ENCODE assay signal across 8 cellular contexts in genomic region chr5:172903790-172904189, GRCh38. TPM values are rescaled to one million over a fixed set of nuclear protein-coding genes. Genes with fewer than 3 reads are reported as not detected.
A peak's percentile ranks its signal among the peaks of the same experiment; 100 is the strongest.
DNase-seq lines count a peak whose midpoint lies in the region; ATAC-seq and TF ChIP-seq lines count a peak whose summit lies in the region.

No MANE protein-coding gene starts in this region.

- H3K4me1 Mint-ChIP-seq in activated T-cell treated with anti-CD3 and anti-CD28 coated beads, Interleukin-2, amount 50 U/mL, for 24 hours (ENCODE audit: low read depth), result peaks cover 7% of the 10 kb centered on the region

- no peaks in the 10 kb centered on the region for H3K27me3 ChIP-seq in mesenchymal stem cell (ENCODE audit: control insufficient read depth in 1 of 2, insufficient read depth in 1 of 2, low read length in 2 of 2)
- H3K27me3 ChIP-seq in vagina, result no peaks in the 10 kb centered on the region

- H3K27ac Mint-ChIP-seq in activated T-cell treated with anti-CD3 and anti-CD28 coated beads, Interleukin-2, amount 50 U/mL, for 24 hours, result peak overlapping the region; percentile 3

- 43% methylated on average over 3 of the region's 4 CpGs for WGBS in mesenchymal stem cell

- no peak overlapping the region for H2BK15ac ChIP-seq in mesenchymal stem cell (ENCODE audit: low read depth, poor library complexity, severe bottlenecking)

- peak overlapping the region; percentile 87 for H2AK5ac ChIP-seq in mesenchymal stem cell (ENCODE audit: low read length, severe bottlenecking)

- peak overlapping the region; percentile 21 to 84 for H2BK12ac ChIP-seq in mesenchymal stem cell (ENCODE audit: low read length in 2 of 2)

- TF ChIP-seq CTCF in cardiac fibroblast (IDR thresholded peaks at IDR 0.05; ENCODE audit: low read depth, low read length) (no peak), vagina (IDR thresholded peaks at IDR 0.05) (no peak)

- H3K9me3 ChIP-seq in mesenchymal stem cell (ENCODE audit: control insufficient read depth, low read length) (no peaks in the 10 kb centered on the region), vagina (no peaks in the 10 kb centered on the region)

- H4K8ac ChIP-seq in mesenchymal stem cell (ENCODE audit: low read length), result no peak overlapping the region

- H2BK120ac ChIP-seq in mesenchymal stem cell (ENCODE audit: low read depth, low read length), result peak overlapping the region; percentile 50

- no peaks in the 10 kb centered on the region for H3K27me3 Mint-ChIP-seq in activated T-cell treated with anti-CD3 and anti-CD28 coated beads, Interleukin-2, amount 50 U/mL, for 24 hours

- no peak for TF ChIP-seq POLR2A in vagina (IDR thresholded peaks at IDR 0.05)

- H3K36me3 Mint-ChIP-seq in activated T-cell treated with anti-CD3 and anti-CD28 coated beads, Interleukin-2, amount 50 U/mL, for 24 hours (ENCODE audit: low read depth), result peaks cover 24% of the 10 kb centered on the region

- H3K27ac ChIP-seq in mesenchymal stem cell (ENCODE audit: low read length, poor library complexity, severe bottlenecking) (peak overlapping the region; percentile 89), vagina (peak overlapping the region; percentile 95)

- H3K14ac ChIP-seq in mesenchymal stem cell (ENCODE audit: low read length in 2 of 2), result peak overlapping the region in 1 of 2 experiments; percentile 11

- no peak for DNase-seq in activated T-cell treated with anti-CD3 and anti-CD28 coated beads, Interleukin-2, amount 50 U/mL, for 24 hours
- DNase-seq in activated T-cell treated with anti-CD3 and anti-CD28 coated beads, Interleukin-2, amount 50 U/mL, for 48 hours, result no peak
- DNase-seq in cardiac fibroblast (ENCODE audit: low read depth in 2 of 2) (peak; percentile 93 to 96), mesenchymal stem cell (peak; percentile 95), vagina (ENCODE audit: extremely low spot score in 2 of 2) (no peak), UCSD-AML1 (lab: John Stamatoyannopoulos, UW; ENCODE audit: unreplicated experiment) (no peak)

- peak overlapping the region; percentile 83 for H4K91ac ChIP-seq in mesenchymal stem cell (ENCODE audit: low read length)

- intact Hi-C loops in vagina (cut with DNase I), result loop anchor here (5.0 to 10.0 kb wide), 2 partner anchors 136 to 189 kb away; no protein-coding TSS in a partner anchor

- peaks cover 9% of the 10 kb centered on the region for H3K79me1 ChIP-seq in mesenchymal stem cell (replicated peaks; ENCODE audit: low read length, poor library complexity, severe bottlenecking)

- H2AFZ ChIP-seq in mesenchymal stem cell (ENCODE audit: low read depth, low read length), result no peak overlapping the region

- no peak overlapping the region for H3K4ac ChIP-seq in mesenchymal stem cell (ENCODE audit: low read depth in 1 of 2, low read length in 2 of 2)

- H3K36me3 ChIP-seq in mesenchymal stem cell (ENCODE audit: control insufficient read depth in 1 of 2, insufficient read depth in 2 of 2, low read depth in 1 of 2, low read length in 2 of 2) (peaks cover 17 to 30% of the 10 kb centered on the region in 2 experiments), vagina (no peaks in the 10 kb centered on the region)

- peak overlapping the region; percentile 85 for H2BK5ac ChIP-seq in mesenchymal stem cell (ENCODE audit: low read depth, low read length, poor library complexity, severe bottlenecking)

- H3K9ac ChIP-seq in mesenchymal stem cell (ENCODE audit: low read length), result peak overlapping the region; percentile 78

- no peak overlapping the region for H3K4me3 Mint-ChIP-seq in activated T-cell treated with anti-CD3 and anti-CD28 coated beads, Interleukin-2, amount 50 U/mL, for 24 hours

- no peak for ATAC-seq in GM18907 (IDR thresholded peaks at IDR 0.05; ENCODE audit: unreplicated experiment)
- ATAC-seq in GM21515 (IDR thresholded peaks at IDR 0.05; ENCODE audit: unreplicated experiment), result no peak

- H3K4me1 ChIP-seq in mesenchymal stem cell (ENCODE audit: control insufficient read depth, insufficient read depth, low read depth, low read length) (peaks cover 68% of the 10 kb centered on the region), vagina (peaks cover 86% of the 10 kb centered on the region)

- H3K4me3 ChIP-seq in cardiac fibroblast (replicated peaks in 1 of 2; ENCODE audit: low read depth in 2 of 2, low read length in 2 of 2), result no peak overlapping the region
- no peak overlapping the region for H3K4me3 ChIP-seq in mesenchymal stem cell (ENCODE audit: insufficient read depth in 1 of 2, low read depth in 1 of 2, low read length in 2 of 2)
- no peak overlapping the region for H3K4me3 ChIP-seq in vagina

- no peak overlapping the region for H3K4me2 ChIP-seq in mesenchymal stem cell (ENCODE audit: low read length, poor library complexity, severe bottlenecking)

- no peak overlapping the region for H3K23ac ChIP-seq in mesenchymal stem cell (ENCODE audit: low read length in 2 of 2)

- H3K18ac ChIP-seq in mesenchymal stem cell (ENCODE audit: low read depth in 1 of 2, low read length in 2 of 2), result peak overlapping the region; percentile 55 to 78

- H3K9me3 Mint-ChIP-seq in activated T-cell treated with anti-CD3 and anti-CD28 coated beads, Interleukin-2, amount 50 U/mL, for 24 hours, result no peaks in the 10 kb centered on the region

RNA-seq across cellular contexts. Expression of gene RPL26L1, which starts 55.4 kb away (rescaled TPM):
- polyA plus RNA-seq in mesenchymal stem cell (2013, experiment 1 of 2), result 77.2 TPM
- 75.2 TPM for polyA plus RNA-seq in mesenchymal stem cell (2013, experiment 2 of 2)
- total RNA-seq in vagina, result 17.7 TPM

Comparison
In these comparisons a context has a peak if more than half of its experiments do, and no peak if none do; other contexts are left out.
1. DNase-seq: peak in cardiac fibroblast (2 of 2) and mesenchymal stem cell (single experiment); none in activated T-cell treated with anti-CD3 and anti-CD28 coated beads, Interleukin-2, amount 50 U/mL, for 24 hours (single experiment), activated T-cell treated with anti-CD3 and anti-CD28 coated beads, Interleukin-2, amount 50 U/mL, for 48 hours (0 of 2), vagina (0 of 2) and UCSD-AML1 (single experiment).